In the genomic region with DNA sequence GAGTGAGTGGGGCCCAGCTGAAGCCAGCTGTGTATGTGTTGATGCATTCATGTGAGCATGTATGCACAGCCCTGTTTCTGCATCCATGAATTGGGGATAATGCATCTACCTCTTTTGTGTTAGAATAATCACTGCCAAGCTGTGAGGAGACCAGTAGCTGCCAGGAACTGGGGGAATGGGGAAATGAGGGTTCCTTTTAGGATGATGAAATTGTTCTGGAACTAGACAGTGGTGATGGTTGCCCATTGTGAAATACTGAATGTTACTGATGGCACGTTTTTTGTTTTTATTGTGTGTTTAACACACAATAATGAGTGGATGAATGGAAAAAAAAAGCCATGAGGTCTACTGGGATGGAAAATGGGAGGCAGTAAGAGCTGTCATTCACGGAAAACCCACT, we compare ENCODE assay signal across 1 cellular context.
TF ChIP-seq lines count a peak whose summit lies in the region.

No MANE protein-coding gene starts in this region.

TF ChIP-seq in HepG2, 621 proteins besides CTCF, POLR2A, EP300 and RAD21:
- TF ChIP-seq CREM (IDR thresholded peaks at IDR 0.05), result no peak
- TF ChIP-seq CREM (CRISPR knock-in tag; IDR thresholded peaks at IDR 0.05), result no peak
- TF ChIP-seq CEBPB (IDR thresholded peaks at IDR 0.05; ENCODE audit: borderline replicate concordance, low read depth, low read length), result peak; percentile 52; the same call in 1 of the 2 replicates
TF ChIP-seq in HepG2: peak in this region for 1.
